31 cellular contexts compared by ENCODE assay signal in the genomic region with DNA sequence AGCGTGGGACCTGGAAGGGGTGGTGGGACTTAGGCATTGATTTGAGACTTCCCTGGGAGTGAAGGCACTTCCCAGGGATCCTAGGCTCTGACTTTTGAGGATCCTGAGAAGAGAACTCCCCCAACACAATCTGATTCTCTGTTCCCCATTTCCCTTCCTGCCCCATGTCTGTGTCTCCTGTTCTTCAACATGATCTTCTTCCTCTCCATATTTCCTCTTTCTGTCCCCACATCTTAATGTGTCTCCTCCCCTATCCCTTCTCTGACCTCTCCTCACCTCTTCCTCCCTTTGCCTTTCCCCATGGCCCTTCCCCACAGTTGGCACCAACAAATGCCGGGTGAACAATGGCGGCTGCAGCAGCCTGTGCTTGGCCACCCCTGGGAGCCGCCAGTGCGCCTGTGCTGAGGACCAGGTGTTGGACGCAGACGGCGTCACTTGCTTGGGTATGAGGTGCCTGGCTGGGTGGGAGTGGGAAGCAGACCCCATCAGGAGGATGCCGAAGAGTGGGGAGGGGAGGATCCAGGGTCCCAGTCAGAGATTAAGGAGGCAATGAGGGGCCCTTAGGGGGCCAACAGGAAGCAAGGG. TPM values are rescaled to one million over a fixed set of nuclear protein-coding genes. Genes with fewer than 3 reads are reported as not detected.
DNase-seq lines count a peak whose midpoint lies in the region; ATAC-seq and TF ChIP-seq lines count a peak whose summit lies in the region.
"Had no signal": no experiment of that assay in that cellular context is flagged by ENCODE, and none has a peak within 500 bp of the region (broad histone marks: within the 10 kb centered on the region; RNA-seq: fewer than 3 reads in every experiment).

No MANE protein-coding gene starts in this region.

- no peak overlapping the region for H3K4me3 Mint-ChIP-seq in natural killer cell
- H3K4me3 Mint-ChIP-seq: activated naive CD8-positive, alpha-beta T cell treated with anti-CD3 and anti-CD28 coated beads, Interleukin-2, amount 10 ng/mL, durations not matched to agents 7 days and 5 days had no signal

- no peaks in the 10 kb centered on the region for H4K20me1 ChIP-seq in OCI-LY3 (ENCODE audit: insufficient read depth, low read length)

- H3K9me3 ChIP-seq in OCI-LY3 (ENCODE audit: insufficient read depth, low read length) (no peaks in the 10 kb centered on the region), right cardiac atrium (ENCODE audit: control insufficient read depth, low read length) (no peaks in the 10 kb centered on the region)
- H3K9me3 ChIP-seq: neutrophil, Peyer's patch had no signal

- no peak overlapping the region for H3K27ac Mint-ChIP-seq in natural killer cell
- H3K27ac Mint-ChIP-seq: activated naive CD8-positive, alpha-beta T cell treated with anti-CD3 and anti-CD28 coated beads, Interleukin-2, amount 10 ng/mL, durations not matched to agents 7 days and 5 days had no signal

- H3K4me3 ChIP-seq in OCI-LY3 (ENCODE audit: low read length) = no peak overlapping the region
- H3K4me3 ChIP-seq in right cardiac atrium (ENCODE audit: low read length) = no peak overlapping the region
- H3K4me3 ChIP-seq: Peyer's patch had no signal

- DNase-seq in Right ventricle myocardium inferior (ENCODE audit: missing footprints) (no peak), cardiac septum (ENCODE audit: low spot score) (no peak), right cardiac atrium (peak in 2 of 3 donors; percentile 65 to 69), natural killer cell (no peak), KG1 (lab: John Stamatoyannopoulos, UW) (no peak), T-helper 9 cell (no peak), sciatic nerve (ENCODE audit: low spot score) (no peak)
- DNase-seq: 8988T; activated CD4-positive, alpha-beta T cell treated with anti-CD3 and anti-CD28 coated beads, Interleukin-2, amount 50 U/mL, for 48 hours; activated CD4-positive, CD25-positive, alpha-beta regulatory T cell; activated effector memory CD4-positive, alpha-beta T cell treated with Interleukin-2 at 50 U/mL for 16 hours; activated naive CD8-positive, alpha-beta T cell treated with anti-CD3 and anti-CD28 coated beads, Interleukin-2, amount 10 ng/mL, durations not matched to agents 7 days and 5 days; COR-L47; DMS79; effector memory CD4-positive, alpha-beta T cell; foreskin melanocyte; GOT3; islet precursor cell; NCI-H1105; NCI-H2081; NCI-H446; Peyer's patch; stimulated activated CD4-positive, alpha-beta T cell treated with anti-CD3 and anti-CD28 coated beads, Interleukin-2, amount 100 ng/mL, for 48 hours; stimulated activated naive CD4-positive, alpha-beta T cell had no signal

- H3K79me2 ChIP-seq in OCI-LY3 (ENCODE audit: low read length) = no peaks in the 10 kb centered on the region

- H3K27ac ChIP-seq in OCI-LY3 (ENCODE audit: low read length) = no peak overlapping the region
- H3K27ac ChIP-seq in right cardiac atrium (ENCODE audit: low read length) = no peak overlapping the region
- H3K27ac ChIP-seq: neutrophil, Peyer's patch had no signal

- H3K9me3 Mint-ChIP-seq in natural killer cell = no peaks in the 10 kb centered on the region
- H3K9me3 Mint-ChIP-seq: activated naive CD8-positive, alpha-beta T cell treated with anti-CD3 and anti-CD28 coated beads, Interleukin-2, amount 10 ng/mL, durations not matched to agents 7 days and 5 days had no signal

- H3K27me3 Mint-ChIP-seq in natural killer cell (ENCODE audit: low read depth in 2 of 2) = no peaks in the 10 kb centered on the region

- peaks cover 8 to 15% of the 10 kb centered on the region in 2 donors for H3K4me1 Mint-ChIP-seq in natural killer cell

- peak overlapping the region; percentile 36; the same call in 1 of the 2 replicates for H3K4me2 ChIP-seq in OCI-LY3 (ENCODE audit: low read length)

- peak; percentile 18 for ATAC-seq in Right ventricle myocardium inferior
- ATAC-seq in right cardiac atrium = no peak
- no peak for ATAC-seq in natural killer cell
- ATAC-seq in sciatic nerve = no peak
- ATAC-seq: esophagus mucosa had no signal

- no peak overlapping the region for H2AFZ ChIP-seq in OCI-LY3 (ENCODE audit: low read depth, low read length)

- H3K4me1 ChIP-seq in OCI-LY3 (ENCODE audit: low read length) (peaks cover 30% of the 10 kb centered on the region), right cardiac atrium (ENCODE audit: control insufficient read depth, insufficient read depth, low read length) (peaks cover 6% of the 10 kb centered on the region)
- H3K4me1 ChIP-seq: Peyer's patch had no signal

- TF ChIP-seq CTCF in OCI-LY3 (IDR thresholded peaks at IDR 0.05; ENCODE audit: low read depth, low read length) = no peak
- no peak for TF ChIP-seq CTCF in natural killer cell (IDR thresholded peaks at IDR 0.05)

- H3K36me3 Mint-ChIP-seq in natural killer cell = no peaks in the 10 kb centered on the region
- H3K36me3 Mint-ChIP-seq: activated naive CD8-positive, alpha-beta T cell treated with anti-CD3 and anti-CD28 coated beads, Interleukin-2, amount 10 ng/mL, durations not matched to agents 7 days and 5 days had no signal

- no peak overlapping the region for H3K9ac ChIP-seq in OCI-LY3 (ENCODE audit: low read length)

- WGBS in right cardiac atrium = 91% methylated on average over 9 of the region's 9 CpGs

- intact Hi-C loops in Right ventricle myocardium inferior (cut with DNase I) (no loop called here), cardiac septum (cut with DNase I) (no loop called here), right cardiac atrium (cut with DNase I) (no loop called here), natural killer cell (cut with micrococcal nuclease) (no loop called here), sciatic nerve (cut with DNase I) (no loop called here)

- H3K36me3 ChIP-seq in OCI-LY3 (replicated peaks; ENCODE audit: low read depth, low read length) = no peaks in the 10 kb centered on the region
- H3K36me3 ChIP-seq: neutrophil had no signal

- H3K27me3 ChIP-seq in OCI-LY3 (ENCODE audit: low read depth, low read length) (no peaks in the 10 kb centered on the region), right cardiac atrium (ENCODE audit: control insufficient read depth, insufficient read depth) (no peaks in the 10 kb centered on the region)
- H3K27me3 ChIP-seq: neutrophil, Peyer's patch had no signal

RNA-seq across cellular contexts. Expression of a gene that starts 15.2 kb away (rescaled TPM):
- total RNA-seq in Right ventricle myocardium inferior (not detected), cardiac septum (not detected), right cardiac atrium (not detected), natural killer cell (not detected), sciatic nerve (not detected)
- polyA plus RNA-seq in right cardiac atrium = not detected
- total RNA-seq: activated naive CD8-positive, alpha-beta T cell treated with anti-CD3 and anti-CD28 coated beads, Interleukin-2, amount 10 ng/mL, durations not matched to agents 7 days and 5 days; cerebellum; esophagus mucosa; HT-29; lung microvascular endothelial cell; Peyer's patch had no signal
- polyA plus RNA-seq: thymus had no signal

RNA-seq across cellular contexts. Expression of a gene that starts 34.4 kb away (rescaled TPM):
- total RNA-seq in Right ventricle myocardium inferior = 143 TPM
- 103 TPM for total RNA-seq in cardiac septum
- total RNA-seq in right cardiac atrium = 100 to 1,000 TPM in 3 of 4 donors, 10 to 100 TPM in 1; 79.7 to 181 (median 154) TPM
- polyA plus RNA-seq in right cardiac atrium = 55.0 TPM
- total RNA-seq in natural killer cell = 10 to 100 TPM in 1 of 3 donors, 1 to 10 TPM in 2; 6.7 to 13.1 (median 9.5) TPM
- total RNA-seq in sciatic nerve = 760 TPM

RNA-seq across cellular contexts. Expression of a gene that starts 51.5 kb away (rescaled TPM):
- total RNA-seq in Right ventricle myocardium inferior = 58.3 TPM
- total RNA-seq in cardiac septum = 42.1 TPM
- total RNA-seq in right cardiac atrium = 10 to 100 TPM; 77.8 to 89.6 (median 83.6) TPM
- polyA plus RNA-seq in right cardiac atrium = 57.6 TPM
- total RNA-seq in natural killer cell = 100 to 1,000 TPM; 277 to 340 (median 319) TPM
- total RNA-seq in sciatic nerve = 187 TPM

RNA-seq across cellular contexts. Expression of a gene that starts 54.0 kb away (rescaled TPM):
- total RNA-seq in Right ventricle myocardium inferior (0.60 TPM), cardiac septum (20.0 TPM), right cardiac atrium (under 1 TPM in 3 of 4 donors, not detected in 1; 0.11 to 0.39 (median 0.29) TPM), natural killer cell (under 1 TPM in 1 of 3 donors, not detected in 2; 0.82 TPM), sciatic nerve (0.27 TPM)
- polyA plus RNA-seq in right cardiac atrium = 1.2 TPM
- total RNA-seq: Peyer's patch had no signal

Comparison
In these comparisons a context has a peak if more than half of its experiments do, and no peak if none do; other contexts are left out.
1. DNase-seq: peak in right cardiac atrium (2 of 3); none in Right ventricle myocardium inferior (single experiment), cardiac septum (single experiment), natural killer cell (single experiment), KG1 (single experiment), T-helper 9 cell (single experiment) and sciatic nerve (single experiment).